Comparison of ENCODE assay signal across 1 cellular context in genomic region chr9:136378171-136379002, GRCh38.
TF ChIP-seq lines count a peak whose summit lies in the region.

No MANE protein-coding gene starts in this region.

TF ChIP-seq in H1, 55 proteins besides CTCF, POLR2A, EP300 and RAD21:
- TF ChIP-seq KDM5A (IDR thresholded peaks at IDR 0.05; ENCODE audit: low read length) (no peak), GABPA (IDR thresholded peaks at IDR 0.05; ENCODE audit: borderline replicate concordance, insufficient read depth, low read length) (no peak), TEAD4 (IDR thresholded peaks at IDR 0.05; ENCODE audit: low read depth, low read length) (no peak), POU5F1 (IDR thresholded peaks at IDR 0.05; ENCODE audit: low read depth, low read length) (no peak), CBX5 (IDR thresholded peaks at IDR 0.05; ENCODE audit: low read depth, low read length) (no peak), CHD2 (IDR thresholded peaks at IDR 0.05; ENCODE audit: low read length) (no peak), POLR2AphosphoS5 (IDR thresholded peaks at IDR 0.05; ENCODE audit: low read depth, low read length) (no peak), TAF7 (optimal IDR thresholded peaks at IDR 0.05; ENCODE audit: borderline replicate concordance, low read depth, low read length) (no peak), USF2 (IDR thresholded peaks at IDR 0.05; ENCODE audit: low read length) (no peak), RNF2 (IDR thresholded peaks at IDR 0.05; ENCODE audit: borderline replicate concordance, low read depth, low read length, missing control alignments, poor library complexity, severe bottlenecking) (no peak), JUN (IDR thresholded peaks at IDR 0.05; ENCODE audit: low read depth, low read length) (no peak), CREB1 (IDR thresholded peaks at IDR 0.05) (no peak), SRF (IDR thresholded peaks at IDR 0.05; ENCODE audit: low read depth, low read length) (no peak), BRCA1 (IDR thresholded peaks at IDR 0.05; ENCODE audit: low read depth, low read length) (no peak), SP2 (IDR thresholded peaks at IDR 0.05; ENCODE audit: low read length) (no peak), NANOG (IDR thresholded peaks at IDR 0.05; ENCODE audit: insufficient read depth, low read depth, low read length, poor library complexity, severe bottlenecking) (no peak), CBX8 (IDR thresholded peaks at IDR 0.05; ENCODE audit: borderline replicate concordance, low read depth, low read length) (no peak)
- TF ChIP-seq, protein P1, sequence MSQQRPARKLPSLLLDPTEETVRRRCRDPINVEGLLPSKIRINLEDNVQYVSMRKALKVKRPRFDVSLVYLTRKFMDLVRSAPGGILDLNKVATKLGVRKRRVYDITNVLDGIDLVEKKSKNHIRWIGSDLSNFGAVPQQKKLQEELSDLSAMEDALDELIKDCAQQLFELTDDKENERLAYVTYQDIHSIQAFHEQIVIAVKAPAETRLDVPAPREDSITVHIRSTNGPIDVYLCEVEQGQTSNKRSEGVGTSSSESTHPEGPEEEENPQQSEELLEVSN (IDR thresholded peaks at IDR 0.05): no peak
- TF ChIP-seq, protein P2, sequence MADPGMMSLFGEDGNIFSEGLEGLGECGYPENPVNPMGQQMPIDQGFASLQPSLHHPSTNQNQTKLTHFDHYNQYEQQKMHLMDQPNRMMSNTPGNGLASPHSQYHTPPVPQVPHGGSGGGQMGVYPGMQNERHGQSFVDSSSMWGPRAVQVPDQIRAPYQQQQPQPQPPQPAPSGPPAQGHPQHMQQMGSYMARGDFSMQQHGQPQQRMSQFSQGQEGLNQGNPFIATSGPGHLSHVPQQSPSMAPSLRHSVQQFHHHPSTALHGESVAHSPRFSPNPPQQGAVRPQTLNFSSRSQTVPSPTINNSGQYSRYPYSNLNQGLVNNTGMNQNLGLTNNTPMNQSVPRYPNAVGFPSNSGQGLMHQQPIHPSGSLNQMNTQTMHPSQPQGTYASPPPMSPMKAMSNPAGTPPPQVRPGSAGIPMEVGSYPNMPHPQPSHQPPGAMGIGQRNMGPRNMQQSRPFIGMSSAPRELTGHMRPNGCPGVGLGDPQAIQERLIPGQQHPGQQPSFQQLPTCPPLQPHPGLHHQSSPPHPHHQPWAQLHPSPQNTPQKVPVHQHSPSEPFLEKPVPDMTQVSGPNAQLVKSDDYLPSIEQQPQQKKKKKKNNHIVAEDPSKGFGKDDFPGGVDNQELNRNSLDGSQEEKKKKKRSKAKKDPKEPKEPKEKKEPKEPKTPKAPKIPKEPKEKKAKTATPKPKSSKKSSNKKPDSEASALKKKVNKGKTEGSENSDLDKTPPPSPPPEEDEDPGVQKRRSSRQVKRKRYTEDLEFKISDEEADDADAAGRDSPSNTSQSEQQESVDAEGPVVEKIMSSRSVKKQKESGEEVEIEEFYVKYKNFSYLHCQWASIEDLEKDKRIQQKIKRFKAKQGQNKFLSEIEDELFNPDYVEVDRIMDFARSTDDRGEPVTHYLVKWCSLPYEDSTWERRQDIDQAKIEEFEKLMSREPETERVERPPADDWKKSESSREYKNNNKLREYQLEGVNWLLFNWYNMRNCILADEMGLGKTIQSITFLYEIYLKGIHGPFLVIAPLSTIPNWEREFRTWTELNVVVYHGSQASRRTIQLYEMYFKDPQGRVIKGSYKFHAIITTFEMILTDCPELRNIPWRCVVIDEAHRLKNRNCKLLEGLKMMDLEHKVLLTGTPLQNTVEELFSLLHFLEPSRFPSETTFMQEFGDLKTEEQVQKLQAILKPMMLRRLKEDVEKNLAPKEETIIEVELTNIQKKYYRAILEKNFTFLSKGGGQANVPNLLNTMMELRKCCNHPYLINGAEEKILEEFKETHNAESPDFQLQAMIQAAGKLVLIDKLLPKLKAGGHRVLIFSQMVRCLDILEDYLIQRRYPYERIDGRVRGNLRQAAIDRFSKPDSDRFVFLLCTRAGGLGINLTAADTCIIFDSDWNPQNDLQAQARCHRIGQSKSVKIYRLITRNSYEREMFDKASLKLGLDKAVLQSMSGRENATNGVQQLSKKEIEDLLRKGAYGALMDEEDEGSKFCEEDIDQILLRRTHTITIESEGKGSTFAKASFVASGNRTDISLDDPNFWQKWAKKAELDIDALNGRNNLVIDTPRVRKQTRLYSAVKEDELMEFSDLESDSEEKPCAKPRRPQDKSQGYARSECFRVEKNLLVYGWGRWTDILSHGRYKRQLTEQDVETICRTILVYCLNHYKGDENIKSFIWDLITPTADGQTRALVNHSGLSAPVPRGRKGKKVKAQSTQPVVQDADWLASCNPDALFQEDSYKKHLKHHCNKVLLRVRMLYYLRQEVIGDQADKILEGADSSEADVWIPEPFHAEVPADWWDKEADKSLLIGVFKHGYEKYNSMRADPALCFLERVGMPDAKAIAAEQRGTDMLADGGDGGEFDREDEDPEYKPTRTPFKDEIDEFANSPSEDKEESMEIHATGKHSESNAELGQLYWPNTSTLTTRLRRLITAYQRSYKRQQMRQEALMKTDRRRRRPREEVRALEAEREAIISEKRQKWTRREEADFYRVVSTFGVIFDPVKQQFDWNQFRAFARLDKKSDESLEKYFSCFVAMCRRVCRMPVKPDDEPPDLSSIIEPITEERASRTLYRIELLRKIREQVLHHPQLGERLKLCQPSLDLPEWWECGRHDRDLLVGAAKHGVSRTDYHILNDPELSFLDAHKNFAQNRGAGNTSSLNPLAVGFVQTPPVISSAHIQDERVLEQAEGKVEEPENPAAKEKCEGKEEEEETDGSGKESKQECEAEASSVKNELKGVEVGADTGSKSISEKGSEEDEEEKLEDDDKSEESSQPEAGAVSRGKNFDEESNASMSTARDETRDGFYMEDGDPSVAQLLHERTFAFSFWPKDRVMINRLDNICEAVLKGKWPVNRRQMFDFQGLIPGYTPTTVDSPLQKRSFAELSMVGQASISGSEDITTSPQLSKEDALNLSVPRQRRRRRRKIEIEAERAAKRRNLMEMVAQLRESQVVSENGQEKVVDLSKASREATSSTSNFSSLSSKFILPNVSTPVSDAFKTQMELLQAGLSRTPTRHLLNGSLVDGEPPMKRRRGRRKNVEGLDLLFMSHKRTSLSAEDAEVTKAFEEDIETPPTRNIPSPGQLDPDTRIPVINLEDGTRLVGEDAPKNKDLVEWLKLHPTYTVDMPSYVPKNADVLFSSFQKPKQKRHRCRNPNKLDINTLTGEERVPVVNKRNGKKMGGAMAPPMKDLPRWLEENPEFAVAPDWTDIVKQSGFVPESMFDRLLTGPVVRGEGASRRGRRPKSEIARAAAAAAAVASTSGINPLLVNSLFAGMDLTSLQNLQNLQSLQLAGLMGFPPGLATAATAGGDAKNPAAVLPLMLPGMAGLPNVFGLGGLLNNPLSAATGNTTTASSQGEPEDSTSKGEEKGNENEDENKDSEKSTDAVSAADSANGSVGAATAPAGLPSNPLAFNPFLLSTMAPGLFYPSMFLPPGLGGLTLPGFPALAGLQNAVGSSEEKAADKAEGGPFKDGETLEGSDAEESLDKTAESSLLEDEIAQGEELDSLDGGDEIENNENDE (IDR thresholded peaks at IDR 0.05; ENCODE audit: insufficient replicate concordance, low read length): no peak
